In genomic region chr4:41111796-41112195, GRCh38 we compare ENCODE assay signal across 17 cellular contexts.
"Had no signal": no experiment of that assay in that cellular context is flagged by ENCODE, and none has a peak within 500 bp of the region (broad histone marks: within the 10 kb centered on the region; RNA-seq: fewer than 3 reads in every experiment).

No MANE protein-coding gene starts in this region.

- DNase-seq: KBM-7, NCI-H1092 treated with DMSO at 0.1 percent for 48 hours, NCI-H1436, NCI-H1694 treated with DMSO at 0.1 percent for 48 hours, NCI-H1930, NCI-H2107, NCI-H226, NCI-H446, NCI-H510A, NCI-H524 treated with DMSO at 0.1 percent for 48 hours, NCI-H82, PC-3, SHP77, SK-N-SH, SW 1271, T-cell had no signal

- ATAC-seq: Panc1, PC-3, T-cell had no signal
